1 cellular context compared by ENCODE assay signal in the genomic region with DNA sequence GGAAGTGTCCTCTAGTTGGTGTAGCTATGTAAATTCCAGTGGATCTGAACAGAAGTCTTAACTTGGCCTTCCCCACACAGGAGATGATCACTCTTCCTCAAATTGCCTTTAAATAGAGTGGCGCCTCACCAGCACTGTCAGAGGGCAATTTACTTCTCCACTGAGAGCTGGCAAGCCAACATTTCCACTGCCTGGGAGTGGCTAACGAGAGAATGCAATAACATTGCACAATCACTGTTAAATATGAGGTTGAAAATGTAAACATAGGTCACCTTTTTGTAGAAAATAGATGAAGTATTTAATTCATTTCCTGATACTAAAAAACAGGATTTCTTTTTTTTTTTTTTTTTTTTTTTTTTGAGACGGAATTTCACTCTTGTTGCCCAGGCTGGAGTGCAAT.
TF ChIP-seq lines count a peak whose summit lies in the region.

No MANE protein-coding gene starts in this region.

TF ChIP-seq in IMR-90, 13 proteins besides CTCF, POLR2A, EP300 and RAD21 (continued from another document):
- no peak for TF ChIP-seq RFX5 (IDR thresholded peaks at IDR 0.05; ENCODE audit: low read depth, low read length)
TF ChIP-seq in IMR-90: peak in this region for 1.
